2 cellular contexts compared by ENCODE assay signal in the genomic region with DNA sequence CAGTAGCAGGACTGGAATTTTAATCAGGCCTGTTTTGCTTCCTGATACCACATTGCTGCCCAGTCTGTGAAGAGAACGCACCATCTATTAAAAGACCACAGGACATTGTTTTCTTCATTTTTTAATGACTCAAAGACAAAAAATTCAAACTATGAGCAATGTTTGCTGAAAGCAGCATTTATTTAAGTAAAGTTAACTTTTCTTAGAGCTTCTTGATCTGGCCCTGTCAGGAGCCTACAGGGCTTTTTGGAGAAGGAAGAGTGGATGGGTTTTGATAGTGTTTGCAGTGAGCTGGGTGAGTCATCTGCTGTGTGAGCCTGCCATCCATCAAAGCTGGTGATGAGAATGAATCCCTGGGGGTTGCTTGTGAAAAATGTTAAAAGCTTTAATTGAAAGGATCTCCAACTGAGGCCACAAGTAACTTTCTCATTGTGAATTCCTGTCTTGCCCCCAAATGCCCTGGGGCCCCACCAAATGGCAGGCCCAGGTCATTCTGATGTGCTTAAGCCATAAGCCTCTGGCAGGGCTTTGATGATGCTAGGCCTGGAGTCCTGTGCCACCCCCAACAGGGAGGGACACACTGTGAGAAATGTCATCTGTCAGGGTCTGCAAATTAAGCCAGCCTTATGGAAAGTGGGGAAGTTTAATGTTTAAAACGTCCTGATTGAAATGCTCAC.
TF ChIP-seq lines count a peak whose summit lies in the region.

No MANE protein-coding gene starts in this region.

TF ChIP-seq in HEK293, 187 proteins besides CTCF, POLR2A, EP300 and RAD21 (continued from another document and continues in another):
- TF ChIP-seq ZNF324 (tag by site-specific recombination; IDR thresholded peaks at IDR 0.05) (no peak; the same call in 1 of the 2 replicates), ZNF16 (tag by site-specific recombination; IDR thresholded peaks at IDR 0.05; ENCODE audit: low read depth) (no peak), ZNF335 (tag by site-specific recombination; conservative IDR thresholded peaks at IDR 0.05) (no peak), REPIN1 (tag by site-specific recombination; IDR thresholded peaks at IDR 0.05; ENCODE audit: low read depth) (no peak), ZNF266 (tag by site-specific recombination; IDR thresholded peaks at IDR 0.05; ENCODE audit: low read depth) (no peak), ZNF175 (tag by site-specific recombination; IDR thresholded peaks at IDR 0.05) (no peak), ZNF843 (tag by site-specific recombination; IDR thresholded peaks at IDR 0.05) (peak; percentile 75), ZNF423 (tag by site-specific recombination; IDR thresholded peaks at IDR 0.05) (no peak), ZNF521 (tag by site-specific recombination; IDR thresholded peaks at IDR 0.05) (no peak), ZNF76 (tag by site-specific recombination; IDR thresholded peaks at IDR 0.05; ENCODE audit: borderline replicate concordance, low read depth) (no peak), ZNF473 (tag by site-specific recombination; IDR thresholded peaks at IDR 0.05) (no peak), ZNF623 (tag by site-specific recombination; IDR thresholded peaks at IDR 0.05) (no peak), ZNF548 (tag by site-specific recombination; IDR thresholded peaks at IDR 0.05) (no peak), ZFP3 (tag by site-specific recombination; IDR thresholded peaks at IDR 0.05; ENCODE audit: low read depth) (no peak), ZNF600 (tag by site-specific recombination; IDR thresholded peaks at IDR 0.05) (no peak), ZNF169 (tag by site-specific recombination; IDR thresholded peaks at IDR 0.05) (no peak), SCRT1 (tag by site-specific recombination; IDR thresholded peaks at IDR 0.05; ENCODE audit: borderline replicate concordance) (no peak), ZEB2 (tag by site-specific recombination; IDR thresholded peaks at IDR 0.05) (peak; percentile 82), ZNF112 (tag by site-specific recombination; IDR thresholded peaks at IDR 0.05) (no peak), ZNF549 (tag by site-specific recombination; IDR thresholded peaks at IDR 0.05) (peak; percentile 75; the same call in 1 of the 2 replicates), ZNF510 (tag by site-specific recombination; IDR thresholded peaks at IDR 0.05; ENCODE audit: insufficient replicate concordance) (no peak), ZNF133 (tag by site-specific recombination; IDR thresholded peaks at IDR 0.05) (no peak), ZNF350 (tag by site-specific recombination; IDR thresholded peaks at IDR 0.05) (no peak), RBAK (tag by site-specific recombination; IDR thresholded peaks at IDR 0.05) (no peak), MEIS1 (CRISPR knock-in tag; IDR thresholded peaks at IDR 0.05; ENCODE audit: borderline replicate concordance) (no peak), ZNF555 (tag by site-specific recombination; conservative IDR thresholded peaks at IDR 0.05) (no peak)
- TF ChIP-seq, protein P1, sequence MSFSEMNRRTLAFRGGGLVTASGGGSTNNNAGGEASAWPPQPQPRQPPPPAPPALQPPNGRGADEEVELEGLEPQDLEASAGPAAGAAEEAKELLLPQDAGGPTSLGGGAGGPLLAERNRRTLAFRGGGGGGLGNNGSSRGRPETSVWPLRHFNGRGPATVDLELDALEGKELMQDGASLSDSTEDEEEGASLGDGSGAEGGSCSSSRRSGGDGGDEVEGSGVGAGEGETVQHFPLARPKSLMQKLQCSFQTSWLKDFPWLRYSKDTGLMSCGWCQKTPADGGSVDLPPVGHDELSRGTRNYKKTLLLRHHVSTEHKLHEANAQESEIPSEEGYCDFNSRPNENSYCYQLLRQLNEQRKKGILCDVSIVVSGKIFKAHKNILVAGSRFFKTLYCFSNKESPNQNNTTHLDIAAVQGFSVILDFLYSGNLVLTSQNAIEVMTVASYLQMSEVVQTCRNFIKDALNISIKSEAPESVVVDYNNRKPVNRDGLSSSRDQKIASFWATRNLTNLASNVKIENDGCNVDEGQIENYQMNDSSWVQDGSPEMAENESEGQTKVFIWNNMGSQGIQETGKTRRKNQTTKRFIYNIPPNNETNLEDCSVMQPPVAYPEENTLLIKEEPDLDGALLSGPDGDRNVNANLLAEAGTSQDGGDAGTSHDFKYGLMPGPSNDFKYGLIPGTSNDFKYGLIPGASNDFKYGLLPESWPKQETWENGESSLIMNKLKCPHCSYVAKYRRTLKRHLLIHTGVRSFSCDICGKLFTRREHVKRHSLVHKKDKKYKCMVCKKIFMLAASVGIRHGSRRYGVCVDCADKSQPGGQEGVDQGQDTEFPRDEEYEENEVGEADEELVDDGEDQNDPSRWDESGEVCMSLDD (tag by site-specific recombination; IDR thresholded peaks at IDR 0.05): no peak
- TF ChIP-seq, protein P2, sequence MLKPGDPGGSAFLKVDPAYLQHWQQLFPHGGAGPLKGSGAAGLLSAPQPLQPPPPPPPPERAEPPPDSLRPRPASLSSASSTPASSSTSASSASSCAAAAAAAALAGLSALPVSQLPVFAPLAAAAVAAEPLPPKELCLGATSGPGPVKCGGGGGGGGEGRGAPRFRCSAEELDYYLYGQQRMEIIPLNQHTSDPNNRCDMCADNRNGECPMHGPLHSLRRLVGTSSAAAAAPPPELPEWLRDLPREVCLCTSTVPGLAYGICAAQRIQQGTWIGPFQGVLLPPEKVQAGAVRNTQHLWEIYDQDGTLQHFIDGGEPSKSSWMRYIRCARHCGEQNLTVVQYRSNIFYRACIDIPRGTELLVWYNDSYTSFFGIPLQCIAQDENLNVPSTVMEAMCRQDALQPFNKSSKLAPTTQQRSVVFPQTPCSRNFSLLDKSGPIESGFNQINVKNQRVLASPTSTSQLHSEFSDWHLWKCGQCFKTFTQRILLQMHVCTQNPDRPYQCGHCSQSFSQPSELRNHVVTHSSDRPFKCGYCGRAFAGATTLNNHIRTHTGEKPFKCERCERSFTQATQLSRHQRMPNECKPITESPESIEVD (tag by site-specific recombination; IDR thresholded peaks at IDR 0.05): peak; percentile 69; the same call in 1 of the 2 replicates
- TF ChIP-seq, protein P3, sequence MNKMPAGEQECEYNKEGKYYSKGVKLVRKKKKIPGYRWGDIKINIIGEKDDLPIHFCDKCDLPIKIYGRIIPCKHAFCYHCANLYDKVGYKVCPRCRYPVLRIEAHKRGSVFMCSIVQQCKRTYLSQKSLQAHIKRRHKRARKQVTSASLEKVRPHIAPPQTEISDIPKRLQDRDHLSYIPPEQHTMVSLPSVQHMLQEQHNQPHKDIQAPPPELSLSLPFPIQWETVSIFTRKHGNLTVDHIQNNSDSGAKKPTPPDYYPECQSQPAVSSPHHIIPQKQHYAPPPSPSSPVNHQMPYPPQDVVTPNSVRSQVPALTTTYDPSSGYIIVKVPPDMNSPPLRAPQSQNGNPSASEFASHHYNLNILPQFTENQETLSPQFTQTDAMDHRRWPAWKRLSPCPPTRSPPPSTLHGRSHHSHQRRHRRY (tag by site-specific recombination; IDR thresholded peaks at IDR 0.05): no peak
- TF ChIP-seq, protein P4, sequence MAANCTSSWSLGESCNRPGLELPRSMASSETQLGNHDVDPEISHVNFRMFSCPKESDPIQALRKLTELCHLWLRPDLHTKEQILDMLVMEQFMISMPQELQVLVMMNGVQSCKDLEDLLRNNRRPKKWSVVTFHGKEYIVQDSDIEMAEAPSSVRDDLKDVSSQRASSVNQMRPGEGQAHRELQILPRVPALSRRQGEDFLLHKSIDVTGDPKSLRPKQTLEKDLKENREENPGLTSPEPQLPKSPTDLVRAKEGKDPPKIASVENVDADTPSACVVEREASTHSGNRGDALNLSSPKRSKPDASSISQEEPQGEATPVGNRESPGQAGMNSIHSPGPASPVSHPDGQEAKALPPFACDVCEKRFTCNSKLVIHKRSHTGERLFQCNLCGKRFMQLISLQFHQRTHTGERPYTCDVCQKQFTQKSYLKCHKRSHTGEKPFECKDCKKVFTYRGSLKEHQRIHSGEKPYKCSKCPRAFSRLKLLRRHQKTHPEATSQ (tag by site-specific recombination; IDR thresholded peaks at IDR 0.05): no peak

TF ChIP-seq in SK-N-SH treated with all-trans-retinoic acid at 6 μM for 48 hours, 23 proteins besides CTCF, POLR2A, EP300 and RAD21 (continued from another document):
- TF ChIP-seq, protein P5, sequence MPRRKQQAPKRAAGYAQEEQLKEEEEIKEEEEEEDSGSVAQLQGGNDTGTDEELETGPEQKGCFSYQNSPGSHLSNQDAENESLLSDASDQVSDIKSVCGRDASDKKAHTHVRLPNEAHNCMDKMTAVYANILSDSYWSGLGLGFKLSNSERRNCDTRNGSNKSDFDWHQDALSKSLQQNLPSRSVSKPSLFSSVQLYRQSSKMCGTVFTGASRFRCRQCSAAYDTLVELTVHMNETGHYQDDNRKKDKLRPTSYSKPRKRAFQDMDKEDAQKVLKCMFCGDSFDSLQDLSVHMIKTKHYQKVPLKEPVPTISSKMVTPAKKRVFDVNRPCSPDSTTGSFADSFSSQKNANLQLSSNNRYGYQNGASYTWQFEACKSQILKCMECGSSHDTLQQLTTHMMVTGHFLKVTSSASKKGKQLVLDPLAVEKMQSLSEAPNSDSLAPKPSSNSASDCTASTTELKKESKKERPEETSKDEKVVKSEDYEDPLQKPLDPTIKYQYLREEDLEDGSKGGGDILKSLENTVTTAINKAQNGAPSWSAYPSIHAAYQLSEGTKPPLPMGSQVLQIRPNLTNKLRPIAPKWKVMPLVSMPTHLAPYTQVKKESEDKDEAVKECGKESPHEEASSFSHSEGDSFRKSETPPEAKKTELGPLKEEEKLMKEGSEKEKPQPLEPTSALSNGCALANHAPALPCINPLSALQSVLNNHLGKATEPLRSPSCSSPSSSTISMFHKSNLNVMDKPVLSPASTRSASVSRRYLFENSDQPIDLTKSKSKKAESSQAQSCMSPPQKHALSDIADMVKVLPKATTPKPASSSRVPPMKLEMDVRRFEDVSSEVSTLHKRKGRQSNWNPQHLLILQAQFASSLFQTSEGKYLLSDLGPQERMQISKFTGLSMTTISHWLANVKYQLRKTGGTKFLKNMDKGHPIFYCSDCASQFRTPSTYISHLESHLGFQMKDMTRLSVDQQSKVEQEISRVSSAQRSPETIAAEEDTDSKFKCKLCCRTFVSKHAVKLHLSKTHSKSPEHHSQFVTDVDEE (CRISPR knock-in tag; IDR thresholded peaks at IDR 0.05): no peak
- TF ChIP-seq ISL1 (CRISPR knock-in tag; IDR thresholded peaks at IDR 0.05) (peak; percentile 100), CSDC2 (CRISPR knock-in tag; IDR thresholded peaks at IDR 0.05) (peak; percentile 37; the same call in 1 of the 2 replicates), ZNF565 (CRISPR knock-in tag; conservative IDR thresholded peaks at IDR 0.05; ENCODE audit: low read depth) (no peak)
- TF ChIP-seq, protein P6, sequence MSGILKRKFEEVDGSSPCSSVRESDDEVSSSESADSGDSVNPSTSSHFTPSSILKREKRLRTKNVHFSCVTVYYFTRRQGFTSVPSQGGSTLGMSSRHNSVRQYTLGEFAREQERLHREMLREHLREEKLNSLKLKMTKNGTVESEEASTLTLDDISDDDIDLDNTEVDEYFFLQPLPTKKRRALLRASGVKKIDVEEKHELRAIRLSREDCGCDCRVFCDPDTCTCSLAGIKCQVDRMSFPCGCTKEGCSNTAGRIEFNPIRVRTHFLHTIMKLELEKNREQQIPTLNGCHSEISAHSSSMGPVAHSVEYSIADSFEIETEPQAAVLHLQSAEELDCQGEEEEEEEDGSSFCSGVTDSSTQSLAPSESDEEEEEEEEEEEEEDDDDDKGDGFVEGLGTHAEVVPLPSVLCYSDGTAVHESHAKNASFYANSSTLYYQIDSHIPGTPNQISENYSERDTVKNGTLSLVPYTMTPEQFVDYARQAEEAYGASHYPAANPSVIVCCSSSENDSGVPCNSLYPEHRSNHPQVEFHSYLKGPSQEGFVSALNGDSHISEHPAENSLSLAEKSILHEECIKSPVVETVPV (CRISPR knock-in tag; IDR thresholded peaks at IDR 0.05): peak; percentile 80; the same call in 1 of the 2 replicates
- TF ChIP-seq, protein P7, sequence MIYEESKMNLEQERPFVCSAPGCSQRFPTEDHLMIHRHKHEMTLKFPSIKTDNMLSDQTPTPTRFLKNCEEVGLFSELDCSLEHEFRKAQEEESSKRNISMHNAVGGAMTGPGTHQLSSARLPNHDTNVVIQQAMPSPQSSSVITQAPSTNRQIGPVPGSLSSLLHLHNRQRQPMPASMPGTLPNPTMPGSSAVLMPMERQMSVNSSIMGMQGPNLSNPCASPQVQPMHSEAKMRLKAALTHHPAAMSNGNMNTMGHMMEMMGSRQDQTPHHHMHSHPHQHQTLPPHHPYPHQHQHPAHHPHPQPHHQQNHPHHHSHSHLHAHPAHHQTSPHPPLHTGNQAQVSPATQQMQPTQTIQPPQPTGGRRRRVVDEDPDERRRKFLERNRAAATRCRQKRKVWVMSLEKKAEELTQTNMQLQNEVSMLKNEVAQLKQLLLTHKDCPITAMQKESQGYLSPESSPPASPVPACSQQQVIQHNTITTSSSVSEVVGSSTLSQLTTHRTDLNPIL (CRISPR knock-in tag; IDR thresholded peaks at IDR 0.05; ENCODE audit: low read depth): peak; percentile 89; the same call in 1 of the 2 replicates
